In the genomic region with DNA sequence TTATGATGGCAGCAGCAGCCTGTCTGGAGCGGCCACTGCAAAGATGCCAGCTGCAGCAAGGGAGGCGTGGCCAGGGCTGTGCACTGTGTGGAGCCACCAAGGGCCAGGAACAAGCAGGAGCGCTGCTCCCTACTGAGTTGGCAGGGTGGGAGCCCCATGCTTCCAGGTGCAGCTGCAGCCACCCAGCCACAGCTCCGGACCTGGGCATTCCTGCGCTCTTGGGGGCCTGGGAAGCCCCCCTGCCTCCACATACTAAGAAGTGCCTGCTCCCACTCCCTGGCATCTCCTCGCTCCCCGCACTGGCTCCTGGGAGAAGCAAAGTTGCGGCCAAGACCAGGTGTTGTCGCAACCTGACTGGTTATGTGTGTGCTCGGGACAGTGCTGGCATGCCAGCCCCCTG, we compare ENCODE assay signal across 27 cellular contexts.
"Had no signal": no experiment of that assay in that cellular context is flagged by ENCODE, and none has a peak within 500 bp of the region (broad histone marks: within the 10 kb centered on the region; RNA-seq: fewer than 3 reads in every experiment).

No MANE protein-coding gene starts in this region.

- H3K9me3 ChIP-seq: neutrophil, ovary, psoas muscle, sigmoid colon, suprapubic skin, testis, tibial artery, transverse colon, upper lobe of right lung, uterus had no signal

- H3K9ac ChIP-seq: neural progenitor cell, parathyroid adenoma had no signal

- H3K4me1 ChIP-seq: neural progenitor cell, parathyroid adenoma, psoas muscle, right lobe of liver, sigmoid colon, suprapubic skin, testis, tibial artery, transverse colon, upper lobe of right lung, uterus had no signal

- DNase-seq: naive thymus-derived CD4-positive, alpha-beta T cell; natural killer cell; nucleus accumbens; ovary; psoas muscle; right lobe of liver; sigmoid colon; small intestine; stimulated activated CD4-positive, alpha-beta T cell treated with anti-CD3 and anti-CD28 coated beads, Interleukin-12 subunit alpha, Interleukin-12 subunit beta, amount 100 ng/mL, for 4 hours; stimulated activated CD4-positive, alpha-beta T cell treated with anti-CD3 and anti-CD28 coated beads, Interleukin-1b, Interleukin-23, amount 100 ng/mL, for 48 hours; stimulated activated CD4-positive, alpha-beta T cell treated with anti-CD3 and anti-CD28 coated beads, Interleukin-4, amount 100 ng/mL, for 1 hour; stimulated activated CD4-positive, alpha-beta T cell treated with anti-CD3 and anti-CD28 coated beads, Interleukin-4, amount 100 ng/mL, for 4 hours; stimulated activated CD8-positive, alpha-beta memory T cell treated with anti-CD3 and anti-CD28 coated beads, Interleukin-4, amount 100 ng/mL, for 48 hours; stimulated activated naive CD4-positive, alpha-beta T cell; stimulated activated naive CD8-positive, alpha-beta T cell treated with anti-CD3 and anti-CD28 coated beads, Interleukin-15, amount 100 ng/mL, for 72 hours; stimulated activated naive CD8-positive, alpha-beta T cell treated with anti-CD3 and anti-CD28 coated beads, Interleukin-15, Interleukin-2, amounts not matched to agents 100 U/mL and 50 U/mL, for 24 hours; substantia nigra; testis; tibial artery; transverse colon; uterus had no signal

- H3K27ac ChIP-seq: neural progenitor cell, neutrophil, ovary, parathyroid adenoma, psoas muscle, right lobe of liver, sigmoid colon, suprapubic skin, testis, tibial artery, transverse colon, upper lobe of right lung, uterus had no signal

- H3K4me3 ChIP-seq: neural progenitor cell, ovary, psoas muscle, right lobe of liver, sigmoid colon, suprapubic skin, testis, tibial artery, transverse colon, upper lobe of right lung, uterus had no signal

- H3K27me3 ChIP-seq: neural progenitor cell, neutrophil, ovary, right lobe of liver, sigmoid colon, suprapubic skin, testis, tibial artery, transverse colon, upper lobe of right lung, uterus had no signal

- ATAC-seq: naive thymus-derived CD4-positive, alpha-beta T cell; natural killer cell; psoas muscle; stimulated activated memory B cell treated with anti-CD40 and anti-IgM and Interleukin-4, amounts not matched to agents 10 μg/mL and 1 μg/mL and 100 μg/mL, for 72 hours; stimulated activated naive CD8-positive, alpha-beta T cell treated with anti-CD3 and anti-CD28 coated beads, Interleukin-15, amount 100 ng/mL, for 72 hours; stimulated activated naive CD8-positive, alpha-beta T cell treated with anti-CD3 and anti-CD28 coated beads, Interleukin-15, Interleukin-2, amounts not matched to agents 100 U/mL and 50 U/mL, for 24 hours; upper lobe of right lung had no signal

- H2AFZ ChIP-seq: neural progenitor cell, parathyroid adenoma had no signal

- H3K36me3 ChIP-seq: neural progenitor cell, neutrophil, ovary, right lobe of liver, suprapubic skin, transverse colon, upper lobe of right lung, uterus had no signal

- H3K4me2 ChIP-seq: neural progenitor cell had no signal
